Comparison of ENCODE assay signal across 24 cellular contexts in genomic region chr6:110089323-110089722, GRCh38.
"Had no signal": no experiment of that assay in that cellular context is flagged by ENCODE, and none has a peak within 500 bp of the region (broad histone marks: within the 10 kb centered on the region; RNA-seq: fewer than 3 reads in every experiment).

No MANE protein-coding gene starts in this region.

- H3K27ac Mint-ChIP-seq: dendritic cell treated with granulocyte-macrophage colony-stimulating factor and Interleukin-4, amounts not matched to agents 40 ng/mL and 50 ng/mL, for 4 days; effector memory CD8-positive, alpha-beta T cell; mesothelial cell of epicardium; naive B cell had no signal

- H3K4me1 ChIP-seq: colonic mucosa, esophagus squamous epithelium, gastrocnemius medialis, heart right ventricle, left lung, lower lobe of right lung had no signal

- DNase-seq: colonic mucosa; cortex of kidney; effector CD8-positive, alpha-beta T cell; effector memory CD8-positive, alpha-beta T cell; erythroblast; esophagus squamous epithelium; foreskin fibroblast; foreskin melanocyte; gastrocnemius medialis; glutamatergic neuron; head of caudate nucleus; heart right ventricle; hippocampal formation; left cardiac atrium; left lung; left ventricle myocardium superior; lower lobe of right lung; mesenchymal stem cell; mucosa of descending colon; naive B cell had no signal

- H3K27ac ChIP-seq: colonic mucosa, epithelial cell of prostate, esophagus squamous epithelium, gastrocnemius medialis, heart right ventricle, left lung, lower lobe of right lung had no signal

- H3K9me3 Mint-ChIP-seq: dendritic cell treated with granulocyte-macrophage colony-stimulating factor and Interleukin-4, amounts not matched to agents 40 ng/mL and 50 ng/mL, for 4 days; effector memory CD8-positive, alpha-beta T cell; naive B cell had no signal

- H3K4me3 ChIP-seq: colonic mucosa, esophagus squamous epithelium, gastrocnemius medialis, heart right ventricle, left lung, lower lobe of right lung, mucosa of descending colon had no signal

- H3K27me3 Mint-ChIP-seq: dendritic cell treated with granulocyte-macrophage colony-stimulating factor and Interleukin-4, amounts not matched to agents 40 ng/mL and 50 ng/mL, for 4 days; naive B cell had no signal

- H3K4me3 Mint-ChIP-seq: dendritic cell treated with granulocyte-macrophage colony-stimulating factor and Interleukin-4, amounts not matched to agents 40 ng/mL and 50 ng/mL, for 4 days; effector memory CD8-positive, alpha-beta T cell; mesothelial cell of epicardium; naive B cell had no signal

- ATAC-seq: effector memory CD8-positive, alpha-beta T cell; esophagus mucosa; gastrocnemius medialis; heart right ventricle; left cardiac atrium; left lung; left ventricle myocardium superior; lower lobe of right lung; mucosa of descending colon had no signal

- H3K27me3 ChIP-seq: colonic mucosa, esophagus squamous epithelium, gastrocnemius medialis, heart right ventricle, left lung had no signal

- H3K9me3 ChIP-seq: colonic mucosa, esophagus squamous epithelium, gastrocnemius medialis, left lung, lower lobe of right lung, mucosa of descending colon had no signal

- H3K36me3 ChIP-seq: colonic mucosa, esophagus squamous epithelium, gastrocnemius medialis, heart right ventricle, left lung, lower lobe of right lung had no signal
